ENCODE assay signal across 20 cellular contexts in genomic region chr6:102670756-102671155, GRCh38.
"Had no signal": no experiment of that assay in that cellular context is flagged by ENCODE, and none has a peak within 500 bp of the region (broad histone marks: within the 10 kb centered on the region; RNA-seq: fewer than 3 reads in every experiment).

No MANE protein-coding gene starts in this region.

- H3K9me3 Mint-ChIP-seq: nephron progenitor cell had no signal

- H3K27me3 Mint-ChIP-seq: naive thymus-derived CD4-positive, alpha-beta T cell had no signal

- H3K36me3 Mint-ChIP-seq: naive thymus-derived CD4-positive, alpha-beta T cell had no signal

- H3K4me1 Mint-ChIP-seq: naive thymus-derived CD4-positive, alpha-beta T cell; nephron progenitor cell had no signal

- DNase-seq: dorsolateral prefrontal cortex; effector CD8-positive, alpha-beta T cell; gastrocnemius medialis; heart right ventricle; hypothalamus; islet precursor cell; mammary epithelial cell; naive thymus-derived CD4-positive, alpha-beta T cell; nephron progenitor cell; retina; small intestine; stimulated activated CD4-positive, alpha-beta T cell treated with anti-CD3 and anti-CD28 coated beads, Interleukin-12 subunit alpha, Interleukin-12 subunit beta, amount 100 ng/mL, for 4 hours; stimulated activated naive CD8-positive, alpha-beta T cell treated with anti-CD3 and anti-CD28 coated beads, Interleukin-15, Interleukin-2, amounts not matched to agents 100 U/mL and 50 U/mL, for 24 hours; thyroid gland; upper lobe of left lung; uterus had no signal

- H3K27ac Mint-ChIP-seq: naive thymus-derived CD4-positive, alpha-beta T cell; nephron progenitor cell had no signal

- H3K4me3 ChIP-seq: coronary artery, dorsolateral prefrontal cortex, esophagus muscularis mucosa, gastrocnemius medialis, heart right ventricle, prostate gland, suprapubic skin, thyroid gland, upper lobe of left lung, uterus had no signal

- H3K4me3 Mint-ChIP-seq: naive thymus-derived CD4-positive, alpha-beta T cell; nephron progenitor cell had no signal
